9 cellular contexts compared by ENCODE assay signal in genomic region chr1:16217061-16217785, GRCh38. TPM values are rescaled to one million over a fixed set of nuclear protein-coding genes. Genes with fewer than 3 reads are reported as not detected.
DNase-seq lines count a peak whose midpoint lies in the region; ATAC-seq and TF ChIP-seq lines count a peak whose summit lies in the region.
"Had no signal": no experiment of that assay in that cellular context is flagged by ENCODE, and none has a peak within 500 bp of the region (broad histone marks: within the 10 kb centered on the region; RNA-seq: fewer than 3 reads in every experiment).

No MANE protein-coding gene starts in this region.

- peak; percentile 67 to 71 for DNase-seq in AML-193 (lab: John Stamatoyannopoulos, UW)
- DNase-seq in GM19238 (ENCODE audit: insufficient read length, low spot score), result peak; percentile 95
- DNase-seq in NCI-H69 (lab: John Stamatoyannopoulos, UW), result peak; percentile 95
- peak; percentile 96 to 97 for DNase-seq in activated CD4-positive, alpha-beta T cell treated with anti-CD3 and anti-CD28 coated beads, Interleukin-2, amount 50 U/mL, for 48 hours
- peak; percentile 77 to 96 (median 89) for DNase-seq in dorsolateral prefrontal cortex
- peak; percentile 98 to 100 for DNase-seq in lower leg skin (ENCODE audit: low spot score in 2 of 2)
- peak; percentile 92 for DNase-seq in stimulated activated CD4-positive, alpha-beta T cell treated with anti-CD3 and anti-CD28 coated beads, Interleukin-4, amount 100 ng/mL, for 1 hour

- WGBS in lower leg skin, 2 donors, result 1 to 2% methylated on average over 36 to 45 of the region's 46 CpGs

- H3K4me3 ChIP-seq in dorsolateral prefrontal cortex, result peak overlapping the region; percentile 25 to 72 (median 55)
- H3K4me3 ChIP-seq in lower leg skin (ENCODE audit: low read depth, poor library complexity, severe bottlenecking), result peak overlapping the region; percentile 19

- no peak for TF ChIP-seq POLR2A in lower leg skin (IDR thresholded peaks at IDR 0.05)

- H3K27me3 ChIP-seq in dorsolateral prefrontal cortex, result peaks cover 0 to 15% (median 0%) of the 10 kb centered on the region in 45 donors

- H3K27ac ChIP-seq in dorsolateral prefrontal cortex, result peak overlapping the region in 23 of 59 donors; percentile 5 to 76 (median 44)

- no peak for TF ChIP-seq CTCF in dorsolateral prefrontal cortex (IDR thresholded peaks at IDR 0.05 in 54 of 56, conservative IDR thresholded peaks at IDR 0.05 in 2 of 56; ENCODE audit: low read depth in 1 of 56, partially characterized antibody in 56 of 56)
- no peak for TF ChIP-seq CTCF in lower leg skin (IDR thresholded peaks at IDR 0.05)

- intact Hi-C loops in dorsolateral prefrontal cortex (cut with DNase I) (no loop called here), lower leg skin (cut with DNase I; ENCODE audit: low total_unique reads) (no loop called here)

- ATAC-seq in HG03439 (IDR thresholded peaks at IDR 0.05; ENCODE audit: unreplicated experiment), result peak; percentile 85

RNA-seq across cellular contexts. Expression of gene ARHGEF19, which starts 4.8 kb away (rescaled TPM):
- total RNA-seq in dorsolateral prefrontal cortex, result 1 to 10 TPM in 92 of 120 experiments, under 1 TPM in 28; 0.25 to 6.1 (median 1.6) TPM
- 10 to 100 TPM; 45.7 to 63.1 (median 48.5) TPM for total RNA-seq in lower leg skin
- total RNA-seq: HT1080 had no signal

RNA-seq across cellular contexts. Expression of gene CPLANE2, which starts 19.8 kb away (rescaled TPM):
- total RNA-seq in dorsolateral prefrontal cortex (10 to 100 TPM in 117 of 120 experiments, 1 to 10 TPM in 3; 8.3 to 46.2 (median 18.1) TPM), lower leg skin (10 to 100 TPM in 2 of 4 donors, 1 to 10 TPM in 2; 6.0 to 17.2 (median 10.4) TPM)

Comparison
In these comparisons a context has a peak if more than half of its experiments do, and no peak if none do; other contexts are left out.
1. RNA of gene ARHGEF19, which starts 4.8 kb away (total RNA-seq): 45.7 to 63.1 TPM in lower leg skin; 0.25 to 6.1 TPM in dorsolateral prefrontal cortex; every median in the first group is over 4 times any median in the second.
2. Peak in every context shown above with its lines, with median percentiles within 50 percentile points of each other: DNase-seq.